In the genomic region with DNA sequence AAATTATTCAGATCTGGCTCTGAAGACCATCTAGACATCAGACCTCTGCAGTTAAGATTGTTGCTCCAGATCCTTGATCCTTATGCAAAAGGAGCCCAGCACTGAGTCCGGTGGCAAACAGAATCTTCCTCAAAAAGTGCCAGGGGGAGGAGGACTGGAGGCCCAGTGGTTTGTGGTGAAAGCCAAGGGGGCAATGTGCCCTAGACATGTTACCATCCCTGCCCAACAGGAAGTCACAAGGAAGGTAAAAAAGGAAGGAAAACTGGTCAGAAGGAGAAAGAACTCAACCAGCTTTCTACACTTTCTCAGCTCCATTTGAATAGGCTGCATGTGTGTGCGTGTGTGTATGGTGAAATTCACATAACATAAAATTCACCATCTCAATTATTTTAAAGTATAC, we compare ENCODE assay signal across 17 cellular contexts.
"Had no signal": no experiment of that assay in that cellular context is flagged by ENCODE, and none has a peak within 500 bp of the region (broad histone marks: within the 10 kb centered on the region; RNA-seq: fewer than 3 reads in every experiment).

No MANE protein-coding gene starts in this region.

- H3K4me3 Mint-ChIP-seq: activated CD4-positive, alpha-beta memory T cell treated with anti-CD3 and anti-CD28 coated beads, Interleukin-2, amount 10 ng/mL, durations not matched to agents 7 days and 5 days; activated CD4-positive, alpha-beta T cell treated with anti-CD3 and anti-CD28 coated beads for 36 hours; activated naive CD8-positive, alpha-beta T cell treated with anti-CD3 and anti-CD28 coated beads, Interleukin-2, amount 50 U/mL, for 24 hours; activated T-helper 1 cell treated with anti-CD3 and anti-CD28 coated beads, Interleukin-12 subunit alpha, Interleukin-12 subunit beta, Interleukin-2, Interleukin-4 antibody, amounts not matched to agents 30 ng/mL and 10 ng/mL and 1 ng/mL, durations not matched to agents 14 hours and 24 hours and 36 hours; immature natural killer cell; naive thymus-derived CD8-positive, alpha-beta T cell; stimulated activated naive B cell treated with anti-CD40 and anti-IgM and Interleukin-4, amounts not matched to agents 10 μg/mL and 1 μg/mL and 100 μg/mL, for 72 hours had no signal

- H3K36me3 Mint-ChIP-seq: immature natural killer cell; stimulated activated naive B cell treated with anti-CD40 and anti-IgM and Interleukin-4, amounts not matched to agents 10 μg/mL and 1 μg/mL and 100 μg/mL, for 72 hours had no signal

- DNase-seq: activated CD4-positive, alpha-beta memory T cell treated with anti-CD3 and anti-CD28 coated beads, Interleukin-2, amount 10 ng/mL, durations not matched to agents 7 days and 5 days; activated CD4-positive, alpha-beta T cell treated with anti-CD3 and anti-CD28 coated beads for 36 hours; activated naive CD4-positive, alpha-beta T cell; activated naive CD8-positive, alpha-beta T cell treated with anti-CD3 and anti-CD28 coated beads, Interleukin-2, amount 50 U/mL, for 24 hours; dorsolateral prefrontal cortex; immature natural killer cell; left colon; mucosa of descending colon; naive thymus-derived CD8-positive, alpha-beta T cell; occipital lobe; right lobe of liver; stimulated activated CD4-positive, alpha-beta T cell treated with anti-CD3 and anti-CD28 coated beads, Interleukin-1b, Interleukin-23, amount 100 ng/mL, for 48 hours; stimulated activated naive B cell treated with anti-CD40 and anti-IgM and Interleukin-4, amounts not matched to agents 10 μg/mL and 1 μg/mL and 100 μg/mL, for 72 hours; T-helper 9 cell; WERI-Rb-1 had no signal

- H3K9me3 Mint-ChIP-seq: activated CD4-positive, alpha-beta memory T cell treated with anti-CD3 and anti-CD28 coated beads, Interleukin-2, amount 10 ng/mL, durations not matched to agents 7 days and 5 days had no signal

- H3K4me1 Mint-ChIP-seq: activated CD4-positive, alpha-beta memory T cell treated with anti-CD3 and anti-CD28 coated beads, Interleukin-2, amount 10 ng/mL, durations not matched to agents 7 days and 5 days; immature natural killer cell had no signal

- ATAC-seq: activated CD4-positive, alpha-beta T cell treated with anti-CD3 and anti-CD28 coated beads for 36 hours; activated naive CD8-positive, alpha-beta T cell treated with anti-CD3 and anti-CD28 coated beads, Interleukin-2, amount 50 U/mL, for 24 hours; esophagus mucosa; left colon; mucosa of descending colon; naive thymus-derived CD8-positive, alpha-beta T cell; right lobe of liver; stimulated activated naive B cell treated with anti-CD40 and anti-IgM and Interleukin-4, amounts not matched to agents 10 μg/mL and 1 μg/mL and 100 μg/mL, for 72 hours had no signal

- H3K27ac Mint-ChIP-seq: activated CD4-positive, alpha-beta memory T cell treated with anti-CD3 and anti-CD28 coated beads, Interleukin-2, amount 10 ng/mL, durations not matched to agents 7 days and 5 days; activated CD4-positive, alpha-beta T cell treated with anti-CD3 and anti-CD28 coated beads for 36 hours; activated naive CD8-positive, alpha-beta T cell treated with anti-CD3 and anti-CD28 coated beads, Interleukin-2, amount 50 U/mL, for 24 hours; activated T-helper 1 cell treated with anti-CD3 and anti-CD28 coated beads, Interleukin-12 subunit alpha, Interleukin-12 subunit beta, Interleukin-2, Interleukin-4 antibody, amounts not matched to agents 30 ng/mL and 10 ng/mL and 1 ng/mL, durations not matched to agents 14 hours and 24 hours and 36 hours; immature natural killer cell; naive thymus-derived CD8-positive, alpha-beta T cell; stimulated activated naive B cell treated with anti-CD40 and anti-IgM and Interleukin-4, amounts not matched to agents 10 μg/mL and 1 μg/mL and 100 μg/mL, for 72 hours had no signal
